7 cellular contexts compared by ENCODE assay signal in the genomic region with DNA sequence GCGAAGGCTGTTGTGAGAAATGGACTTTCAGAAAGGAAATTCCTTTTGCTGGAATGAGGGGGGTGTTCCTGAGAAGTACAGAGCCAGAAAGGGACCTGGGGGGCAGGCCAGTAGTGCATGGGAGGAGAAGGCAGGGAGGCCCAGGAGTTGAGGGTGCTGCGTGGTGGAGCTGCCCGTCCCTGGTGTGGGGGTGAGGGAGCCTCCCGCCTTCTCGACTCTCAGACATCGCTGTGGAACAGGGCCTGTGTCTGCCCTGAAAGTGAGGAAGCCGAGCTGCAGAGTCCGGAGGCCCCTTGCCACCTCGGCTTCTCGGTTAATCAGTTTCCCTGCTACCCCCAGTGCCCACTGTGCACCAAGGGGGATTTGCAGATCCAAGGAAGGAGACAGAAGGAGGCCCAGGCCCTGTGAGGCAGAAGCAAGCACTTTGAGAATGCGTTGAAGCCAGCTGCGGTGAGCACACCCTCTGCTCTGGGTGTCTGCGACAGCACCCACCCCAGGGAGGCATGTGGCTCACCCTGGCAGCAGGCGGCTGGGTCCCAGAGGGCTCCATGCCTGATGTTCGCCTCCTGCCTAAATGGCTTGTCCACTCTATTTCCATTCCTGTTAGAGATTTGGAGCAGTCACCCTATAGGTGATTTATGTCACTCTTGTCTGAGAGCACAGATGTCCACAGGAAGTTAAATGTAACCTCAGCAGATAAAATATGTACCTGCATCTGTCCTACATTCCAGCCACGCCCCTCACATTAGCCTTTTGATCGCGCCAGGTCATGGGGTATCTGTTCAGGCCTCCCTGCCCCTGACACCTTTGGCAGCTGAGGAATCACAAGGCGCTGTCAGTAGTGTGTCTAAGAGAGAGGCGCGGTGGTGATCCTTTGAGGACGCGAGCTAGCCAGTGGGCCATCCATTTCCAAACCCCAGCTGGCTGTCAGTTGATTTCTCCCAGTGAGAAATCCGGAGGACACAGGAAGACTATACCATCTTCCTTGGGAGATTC. TPM values are rescaled to one million over a fixed set of nuclear protein-coding genes. Genes with fewer than 3 reads are reported as not detected.
A peak's percentile ranks its signal among the peaks of the same experiment; 100 is the strongest.
DNase-seq lines count a peak whose midpoint lies in the region; ATAC-seq and TF ChIP-seq lines count a peak whose summit lies in the region.

No MANE protein-coding gene starts in this region.

- TF ChIP-seq CTCF in breast epithelium (IDR thresholded peaks at IDR 0.05) (no peak), left lung (IDR thresholded peaks at IDR 0.05) (no peak), testis (IDR thresholded peaks at IDR 0.05) (no peak)

- peak overlapping the region; percentile 47 to 67 (median 53) for H3K4me3 ChIP-seq in breast epithelium
- H3K4me3 ChIP-seq in left lung = peak overlapping the region; percentile 30 to 59
- peak overlapping the region; percentile 20 to 64 for H3K4me3 ChIP-seq in testis

- H3K9me3 ChIP-seq in breast epithelium = no peaks in the 10 kb centered on the region
- no peaks in the 10 kb centered on the region for H3K9me3 ChIP-seq in left lung
- H3K9me3 ChIP-seq in testis = no peaks in the 10 kb centered on the region

- TF ChIP-seq EP300 in Ishikawa (IDR thresholded peaks at IDR 0.05; ENCODE audit: borderline replicate concordance) = no peak

- H3K4me1 ChIP-seq in breast epithelium (peaks cover 12 to 42% of the 10 kb centered on the region in 2 donors), left lung (peaks cover 46 to 97% of the 10 kb centered on the region in 2 donors), testis (peaks cover 72% of the 10 kb centered on the region)

- H3K27me3 ChIP-seq in breast epithelium (no peaks in the 10 kb centered on the region), left lung (no peaks in the 10 kb centered on the region), testis (no peaks in the 10 kb centered on the region)

- 48 to 67% methylated on average over 23 to 24 of the region's 24 CpGs for WGBS in testis, 2 donors

- H3K36me3 ChIP-seq in breast epithelium (peaks cover 8% of the 10 kb centered on the region), left lung (peaks cover 0 to 40% of the 10 kb centered on the region in 2 donors), testis (ENCODE audit: low read depth, missing control alignments) (no peaks in the 10 kb centered on the region)

- H3K27ac ChIP-seq in breast epithelium (peak overlapping the region; percentile 93 to 97), left lung (peak overlapping the region; percentile 91 to 93), testis (peak overlapping the region; percentile 88 to 92)

- DNase-seq in breast epithelium (ENCODE audit: low spot score in 2 of 2) (no peak), left lung (peak in 1 of 2 donors; percentile 70), testis (no peak)

- no peak for TF ChIP-seq POLR2A in breast epithelium (IDR thresholded peaks at IDR 0.05)
- no peak for TF ChIP-seq POLR2A in testis (IDR thresholded peaks at IDR 0.05)

- intact Hi-C loops in breast epithelium (cut with DNase I; ENCODE audit: low total_unique reads) = no loop called here
- intact Hi-C loops in left lung (cut with DNase I) = no loop called here
- intact Hi-C loops in testis (cut with DNase I; ENCODE audit: low total_unique reads) = no loop called here

- ATAC-seq in left lung (peak; percentile 18), GM19452 (IDR thresholded peaks at IDR 0.05; ENCODE audit: unreplicated experiment) (no peak), HG02970 (IDR thresholded peaks at IDR 0.05; ENCODE audit: low FRiP score, unreplicated experiment) (no peak), GM18873 (IDR thresholded peaks at IDR 0.05; ENCODE audit: low FRiP score, unreplicated experiment) (no peak)

- TF ChIP-seq RAD21 in Ishikawa (IDR thresholded peaks at IDR 0.05; ENCODE audit: low read depth) = no peak

TF ChIP-seq in Ishikawa, 13 proteins besides CTCF, POLR2A, EP300 and RAD21:
- TF ChIP-seq, protein P1, sequence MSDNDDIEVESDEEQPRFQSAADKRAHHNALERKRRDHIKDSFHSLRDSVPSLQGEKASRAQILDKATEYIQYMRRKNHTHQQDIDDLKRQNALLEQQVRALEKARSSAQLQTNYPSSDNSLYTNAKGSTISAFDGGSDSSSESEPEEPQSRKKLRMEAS (IDR thresholded peaks at IDR 0.05) = no peak
- TF ChIP-seq FOXM1 (IDR thresholded peaks at IDR 0.05; ENCODE audit: borderline replicate concordance, low read depth) (no peak), TEAD4 (IDR thresholded peaks at IDR 0.05) (peak; percentile 54), TCF12 (IDR thresholded peaks at IDR 0.05; ENCODE audit: low read depth) (no peak), CREB1 (IDR thresholded peaks at IDR 0.05; ENCODE audit: low read depth) (no peak), NFIC (IDR thresholded peaks at IDR 0.05) (no peak), CEBPB (IDR thresholded peaks at IDR 0.05) (no peak)
- TF ChIP-seq, protein P2, sequence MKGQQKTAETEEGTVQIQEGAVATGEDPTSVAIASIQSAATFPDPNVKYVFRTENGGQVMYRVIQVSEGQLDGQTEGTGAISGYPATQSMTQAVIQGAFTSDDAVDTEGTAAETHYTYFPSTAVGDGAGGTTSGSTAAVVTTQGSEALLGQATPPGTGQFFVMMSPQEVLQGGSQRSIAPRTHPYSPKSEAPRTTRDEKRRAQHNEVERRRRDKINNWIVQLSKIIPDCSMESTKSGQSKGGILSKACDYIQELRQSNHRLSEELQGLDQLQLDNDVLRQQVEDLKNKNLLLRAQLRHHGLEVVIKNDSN (IDR thresholded peaks at IDR 0.05) = no peak
- TF ChIP-seq, protein P3, sequence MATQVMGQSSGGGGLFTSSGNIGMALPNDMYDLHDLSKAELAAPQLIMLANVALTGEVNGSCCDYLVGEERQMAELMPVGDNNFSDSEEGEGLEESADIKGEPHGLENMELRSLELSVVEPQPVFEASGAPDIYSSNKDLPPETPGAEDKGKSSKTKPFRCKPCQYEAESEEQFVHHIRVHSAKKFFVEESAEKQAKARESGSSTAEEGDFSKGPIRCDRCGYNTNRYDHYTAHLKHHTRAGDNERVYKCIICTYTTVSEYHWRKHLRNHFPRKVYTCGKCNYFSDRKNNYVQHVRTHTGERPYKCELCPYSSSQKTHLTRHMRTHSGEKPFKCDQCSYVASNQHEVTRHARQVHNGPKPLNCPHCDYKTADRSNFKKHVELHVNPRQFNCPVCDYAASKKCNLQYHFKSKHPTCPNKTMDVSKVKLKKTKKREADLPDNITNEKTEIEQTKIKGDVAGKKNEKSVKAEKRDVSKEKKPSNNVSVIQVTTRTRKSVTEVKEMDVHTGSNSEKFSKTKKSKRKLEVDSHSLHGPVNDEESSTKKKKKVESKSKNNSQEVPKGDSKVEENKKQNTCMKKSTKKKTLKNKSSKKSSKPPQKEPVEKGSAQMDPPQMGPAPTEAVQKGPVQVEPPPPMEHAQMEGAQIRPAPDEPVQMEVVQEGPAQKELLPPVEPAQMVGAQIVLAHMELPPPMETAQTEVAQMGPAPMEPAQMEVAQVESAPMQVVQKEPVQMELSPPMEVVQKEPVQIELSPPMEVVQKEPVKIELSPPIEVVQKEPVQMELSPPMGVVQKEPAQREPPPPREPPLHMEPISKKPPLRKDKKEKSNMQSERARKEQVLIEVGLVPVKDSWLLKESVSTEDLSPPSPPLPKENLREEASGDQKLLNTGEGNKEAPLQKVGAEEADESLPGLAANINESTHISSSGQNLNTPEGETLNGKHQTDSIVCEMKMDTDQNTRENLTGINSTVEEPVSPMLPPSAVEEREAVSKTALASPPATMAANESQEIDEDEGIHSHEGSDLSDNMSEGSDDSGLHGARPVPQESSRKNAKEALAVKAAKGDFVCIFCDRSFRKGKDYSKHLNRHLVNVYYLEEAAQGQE (IDR thresholded peaks at IDR 0.05; ENCODE audit: low read depth) = no peak
TF ChIP-seq in Ishikawa: peak in this region for 1.

RNA-seq across cellular contexts. Expression of a gene that starts 28.3 kb away (rescaled TPM):
- 10 to 100 TPM; 35.7 to 86.9 (median 55.0) TPM for total RNA-seq in breast epithelium
- 10 to 100 TPM; 34.8 to 56.9 TPM for total RNA-seq in left lung
- 10 to 100 TPM; 95.8 to 96.4 TPM for total RNA-seq in testis
- polyA plus RNA-seq in testis (ENCODE audit: insufficient read depth, low read depth, low replicate concordance) = 53.1 TPM

RNA-seq across cellular contexts. Expression of a gene that starts 31.2 kb away (rescaled TPM):
- total RNA-seq in breast epithelium (10 to 100 TPM; 27.2 to 43.9 (median 33.1) TPM), left lung (10 to 100 TPM; 19.5 to 21.0 TPM), testis (10 to 100 TPM; 19.1 to 21.1 TPM)
- 15.0 TPM for polyA plus RNA-seq in testis (ENCODE audit: insufficient read depth, low read depth, low replicate concordance)

RNA-seq across cellular contexts. Expression of a gene that starts 32.1 kb away (rescaled TPM):
- total RNA-seq in breast epithelium (10 to 100 TPM in 2 of 3 donors, 1 to 10 TPM in 1; 8.8 to 13.1 (median 11.9) TPM), left lung (1 to 10 TPM; 7.7 to 8.0 TPM), testis (10 to 100 TPM; 18.5 to 19.4 TPM)
- polyA plus RNA-seq in testis (ENCODE audit: insufficient read depth, low read depth, low replicate concordance) = 25.1 TPM

RNA-seq across cellular contexts. Expression of a gene that starts 50.0 kb away (rescaled TPM):
- 10 to 100 TPM in 2 of 3 donors, not detected in 1; 38.5 to 42.3 TPM for total RNA-seq in breast epithelium
- total RNA-seq in left lung = 100 to 1,000 TPM in 1 of 2 donors, 10 to 100 TPM in 1; 37.7 to 155 TPM
- total RNA-seq in testis = not detected
- polyA plus RNA-seq in testis (ENCODE audit: insufficient read depth, low read depth, low replicate concordance) = 2.2 TPM
